Comparison of ENCODE assay signal across 24 cellular contexts in genomic region chr7:939843-940242, GRCh38. TPM values are rescaled to one million over a fixed set of nuclear protein-coding genes. Genes with fewer than 3 reads are reported as not detected.
DNase-seq lines count a peak whose midpoint lies in the region; ATAC-seq and TF ChIP-seq lines count a peak whose summit lies in the region.
"Had no signal": no experiment of that assay in that cellular context is flagged by ENCODE, and none has a peak within 500 bp of the region (broad histone marks: within the 10 kb centered on the region; RNA-seq: fewer than 3 reads in every experiment).

No MANE protein-coding gene starts in this region.

- no peak overlapping the region for H3K27ac ChIP-seq in thyroid gland

- peaks cover 52% of the 10 kb centered on the region for H3K4me1 Mint-ChIP-seq in stimulated activated naive CD8-positive, alpha-beta T cell treated with anti-CD3 and anti-CD28 coated beads, Interleukin-15, Interleukin-2, amounts not matched to agents 100 ng/mL and 50 ng/mL, for 24 hours (ENCODE audit: low read depth)
- peaks cover 60% of the 10 kb centered on the region for H3K4me1 Mint-ChIP-seq in stimulated activated naive CD8-positive, alpha-beta T cell treated with anti-CD3 and anti-CD28 coated beads, Interleukin-15, amount 100 ng/mL, for 72 hours
- peaks cover 31% of the 10 kb centered on the region for H3K4me1 Mint-ChIP-seq in activated naive CD8-positive, alpha-beta T cell treated with anti-CD3 and anti-CD28 coated beads for 36 hours
- peaks cover 31 to 45% of the 10 kb centered on the region in 2 donors for H3K4me1 Mint-ChIP-seq in natural killer cell

- H3K9me3 Mint-ChIP-seq in stimulated activated naive CD8-positive, alpha-beta T cell treated with anti-CD3 and anti-CD28 coated beads, Interleukin-15, Interleukin-2, amounts not matched to agents 100 ng/mL and 50 ng/mL, for 24 hours, result peaks cover 19% of the 10 kb centered on the region
- H3K9me3 Mint-ChIP-seq in stimulated activated naive CD8-positive, alpha-beta T cell treated with anti-CD3 and anti-CD28 coated beads, Interleukin-15, amount 100 ng/mL, for 72 hours, result peaks cover 7 to 27% of the 10 kb centered on the region in 2 donors
- H3K9me3 Mint-ChIP-seq in activated naive CD8-positive, alpha-beta T cell treated with anti-CD3 and anti-CD28 coated beads for 36 hours, result peaks cover 21% of the 10 kb centered on the region
- no peaks in the 10 kb centered on the region for H3K9me3 Mint-ChIP-seq in natural killer cell

- no peaks in the 10 kb centered on the region for H3K9me3 ChIP-seq in thyroid gland

- peaks cover 7 to 8% of the 10 kb centered on the region in 2 donors for H3K4me1 ChIP-seq in thyroid gland

- H3K4me3 ChIP-seq in thyroid gland (replicated peaks in 1 of 3), result no peak overlapping the region
- H3K4me3 ChIP-seq: GM12878 had no signal

- ATAC-seq in stimulated activated naive CD8-positive, alpha-beta T cell treated with anti-CD3 and anti-CD28 coated beads, Interleukin-15, amount 100 ng/mL, for 72 hours, result no peak
- ATAC-seq in natural killer cell, result peak; percentile 64 to 90 (median 75)
- ATAC-seq in GM18867 (IDR thresholded peaks at IDR 0.05; ENCODE audit: unreplicated experiment), result no peak
- ATAC-seq: GM12878, HCT116, PC-3 had no signal

- WGBS in thyroid gland, 2 donors, result 82 to 93% methylated on average over 4 of the region's 4 CpGs

- no peaks in the 10 kb centered on the region for H3K36me3 ChIP-seq in thyroid gland

- no peaks in the 10 kb centered on the region for H3K27me3 ChIP-seq in thyroid gland

- peak overlapping the region; percentile 39 for H3K4me3 Mint-ChIP-seq in stimulated activated naive CD8-positive, alpha-beta T cell treated with anti-CD3 and anti-CD28 coated beads, Interleukin-15, Interleukin-2, amounts not matched to agents 100 ng/mL and 50 ng/mL, for 24 hours
- H3K4me3 Mint-ChIP-seq in stimulated activated naive CD8-positive, alpha-beta T cell treated with anti-CD3 and anti-CD28 coated beads, Interleukin-15, amount 100 ng/mL, for 72 hours, result no peak overlapping the region
- no peak overlapping the region for H3K4me3 Mint-ChIP-seq in activated naive CD8-positive, alpha-beta T cell treated with anti-CD3 and anti-CD28 coated beads for 36 hours
- peak overlapping the region; percentile 47 for H3K4me3 Mint-ChIP-seq in natural killer cell
- H3K4me3 Mint-ChIP-seq: IgD-negative memory B cell had no signal

- no peak for TF ChIP-seq POLR2A in thyroid gland (IDR thresholded peaks at IDR 0.05)

- DNase-seq in stimulated activated naive CD8-positive, alpha-beta T cell treated with anti-CD3 and anti-CD28 coated beads, Interleukin-15, amount 100 ng/mL, for 72 hours, result no peak
- DNase-seq in activated naive CD8-positive, alpha-beta T cell treated with anti-CD3 and anti-CD28 coated beads for 36 hours, result no peak
- DNase-seq in natural killer cell (no peak), thyroid gland (no peak), amygdala (lab: John Stamatoyannopoulos, UW) (no peak)
- DNase-seq: C1 segment of cervical spinal cord, COR-L47, DMS53, EL, GOT3, Karpas-422, NCI-H1436, NCI-H2029, NCI-H526, PC-3, RPMI8226, SIG-M5 had no signal

- no peaks in the 10 kb centered on the region for H3K27me3 Mint-ChIP-seq in stimulated activated naive CD8-positive, alpha-beta T cell treated with anti-CD3 and anti-CD28 coated beads, Interleukin-15, Interleukin-2, amounts not matched to agents 100 ng/mL and 50 ng/mL, for 24 hours
- H3K27me3 Mint-ChIP-seq in stimulated activated naive CD8-positive, alpha-beta T cell treated with anti-CD3 and anti-CD28 coated beads, Interleukin-15, amount 100 ng/mL, for 72 hours, result no peaks in the 10 kb centered on the region
- no peaks in the 10 kb centered on the region for H3K27me3 Mint-ChIP-seq in activated naive CD8-positive, alpha-beta T cell treated with anti-CD3 and anti-CD28 coated beads for 36 hours
- no peaks in the 10 kb centered on the region for H3K27me3 Mint-ChIP-seq in natural killer cell (ENCODE audit: low read depth in 2 of 2)

- intact Hi-C loops in natural killer cell (cut with micrococcal nuclease) (no loop called here), thyroid gland (cut with DNase I) (no loop called here)

- no peak for TF ChIP-seq CTCF in natural killer cell (IDR thresholded peaks at IDR 0.05)
- TF ChIP-seq CTCF in thyroid gland (IDR thresholded peaks at IDR 0.05), result no peak

- H3K36me3 Mint-ChIP-seq in stimulated activated naive CD8-positive, alpha-beta T cell treated with anti-CD3 and anti-CD28 coated beads, Interleukin-15, Interleukin-2, amounts not matched to agents 100 ng/mL and 50 ng/mL, for 24 hours (ENCODE audit: low read depth), result peaks cover 31% of the 10 kb centered on the region
- peaks cover 47% of the 10 kb centered on the region for H3K36me3 Mint-ChIP-seq in activated naive CD8-positive, alpha-beta T cell treated with anti-CD3 and anti-CD28 coated beads for 36 hours
- no peaks in the 10 kb centered on the region for H3K36me3 Mint-ChIP-seq in natural killer cell

- peak overlapping the region; percentile 84 for H3K27ac Mint-ChIP-seq in stimulated activated naive CD8-positive, alpha-beta T cell treated with anti-CD3 and anti-CD28 coated beads, Interleukin-15, Interleukin-2, amounts not matched to agents 100 ng/mL and 50 ng/mL, for 24 hours
- peak overlapping the region in 1 of 2 donors; percentile 99 for H3K27ac Mint-ChIP-seq in stimulated activated naive CD8-positive, alpha-beta T cell treated with anti-CD3 and anti-CD28 coated beads, Interleukin-15, amount 100 ng/mL, for 72 hours
- H3K27ac Mint-ChIP-seq in activated naive CD8-positive, alpha-beta T cell treated with anti-CD3 and anti-CD28 coated beads for 36 hours, result peak overlapping the region; percentile 98
- H3K27ac Mint-ChIP-seq in natural killer cell, result peak overlapping the region; percentile 54 to 73

RNA-seq across cellular contexts. Expression of gene ADAP1, which starts 14.6 kb away (rescaled TPM):
- total RNA-seq in activated naive CD8-positive, alpha-beta T cell treated with anti-CD3 and anti-CD28 coated beads for 36 hours, result 10 to 100 TPM; 49.9 to 56.7 TPM
- total RNA-seq in natural killer cell (100 to 1,000 TPM in 1 of 3 donors, 10 to 100 TPM in 2; 87.2 to 117 (median 89.2) TPM), thyroid gland (10 to 100 TPM; 11.7 to 29.9 (median 23.4) TPM)

RNA-seq across cellular contexts. Expression of gene COX19, which starts 35.5 kb away (rescaled TPM):
- 10 to 100 TPM; 17.7 to 18.1 TPM for total RNA-seq in activated naive CD8-positive, alpha-beta T cell treated with anti-CD3 and anti-CD28 coated beads for 36 hours
- total RNA-seq in natural killer cell (10 to 100 TPM; 33.6 to 38.3 (median 33.6) TPM), thyroid gland (10 to 100 TPM in 3 of 4 donors, 1 to 10 TPM in 1; 8.2 to 28.2 (median 17.8) TPM)

RNA-seq across cellular contexts. Expression of gene CYP2W1, which starts 43.1 kb away (rescaled TPM):
- not detected for total RNA-seq in activated naive CD8-positive, alpha-beta T cell treated with anti-CD3 and anti-CD28 coated beads for 36 hours
- total RNA-seq in natural killer cell (not detected), thyroid gland (not detected)
- total RNA-seq: A673, GM12878, MCF 10A, PC-3 had no signal

Comparison
In these comparisons a context has a peak if more than half of its experiments do, and no peak if none do; other contexts are left out.
1. H3K4me3 Mint-ChIP-seq: peak in stimulated activated naive CD8-positive, alpha-beta T cell treated with anti-CD3 and anti-CD28 coated beads, Interleukin-15, Interleukin-2, amounts not matched to agents 100 ng/mL and 50 ng/mL, for 24 hours (single experiment) and natural killer cell (single experiment); none in stimulated activated naive CD8-positive, alpha-beta T cell treated with anti-CD3 and anti-CD28 coated beads, Interleukin-15, amount 100 ng/mL, for 72 hours (0 of 2) and activated naive CD8-positive, alpha-beta T cell treated with anti-CD3 and anti-CD28 coated beads for 36 hours (single experiment).
2. ATAC-seq: peak in natural killer cell (3 of 3); none in stimulated activated naive CD8-positive, alpha-beta T cell treated with anti-CD3 and anti-CD28 coated beads, Interleukin-15, amount 100 ng/mL, for 72 hours (single experiment) and GM18867 (single experiment).